ENCODE assay signal across 21 cellular contexts in genomic region chr11:73226297-73227006, GRCh38. TPM values are rescaled to one million over a fixed set of nuclear protein-coding genes. Genes with fewer than 3 reads are reported as not detected.
DNase-seq lines count a peak whose midpoint lies in the region; ATAC-seq and TF ChIP-seq lines count a peak whose summit lies in the region.
"Had no signal": no experiment of that assay in that cellular context is flagged by ENCODE, and none has a peak within 500 bp of the region (broad histone marks: within the 10 kb centered on the region; RNA-seq: fewer than 3 reads in every experiment).

No MANE protein-coding gene starts in this region.

- no peak for ATAC-seq in SK-N-SH treated with all-trans-retinoic acid at 6 μM for 48 hours
- ATAC-seq in CD4-positive, alpha-beta T cell (ENCODE audit: poor library complexity): no peak
- ATAC-seq in HG03159 (IDR thresholded peaks at IDR 0.05; ENCODE audit: unreplicated experiment): no peak
- ATAC-seq: K562 had no signal

- no peaks in the 10 kb centered on the region for H3K9me3 ChIP-seq in SK-N-SH
- no peaks in the 10 kb centered on the region for H3K9me3 ChIP-seq in CD4-positive, alpha-beta T cell (ENCODE audit: control insufficient read depth, low read length)

- no peak overlapping the region for H3K9ac ChIP-seq in SK-N-SH
- H3K9ac ChIP-seq: GM23248 had no signal

- H3K9me2 ChIP-seq in SK-N-SH: no peaks in the 10 kb centered on the region

- no peak overlapping the region for H3K4me3 Mint-ChIP-seq in nephron progenitor cell
- no peak overlapping the region for H3K4me3 Mint-ChIP-seq in type B pancreatic cell
- H3K4me3 Mint-ChIP-seq in CD4-positive, alpha-beta T cell: no peak overlapping the region

- no peak overlapping the region for H3K27ac ChIP-seq in SK-N-SH (ENCODE audit: low read depth in 2 of 2, low read length in 1 of 2)
- H3K27ac ChIP-seq in coronary artery: no peak overlapping the region
- H3K27ac ChIP-seq in CD4-positive, alpha-beta T cell (ENCODE audit: low read depth, low read length): no peak overlapping the region
- H3K27ac ChIP-seq: 22Rv1, GM23248 had no signal

- no peaks in the 10 kb centered on the region for H3K79me2 ChIP-seq in SK-N-SH (ENCODE audit: insufficient read depth)

- CTCF ChIA-PET in SK-N-SH (lab: Yijun Ruan, JAX): no interaction called here
- CTCF ChIA-PET in CD4-positive, alpha-beta T cell (lab: Charles Lee): no interaction called here

- peaks cover 37% of the 10 kb centered on the region for H3K27me3 Mint-ChIP-seq in nephron progenitor cell (ENCODE audit: low read depth, poor library complexity)
- peaks cover 13% of the 10 kb centered on the region for H3K27me3 Mint-ChIP-seq in type B pancreatic cell
- no peaks in the 10 kb centered on the region for H3K27me3 Mint-ChIP-seq in CD4-positive, alpha-beta T cell

- TF ChIP-seq RAD21 in SK-N-SH (IDR thresholded peaks at IDR 0.05; ENCODE audit: low read length): no peak

- H3K4me3 ChIP-seq in SK-N-SH (ENCODE audit: low read depth in 2 of 2, low read length in 1 of 2) (no peak overlapping the region), coronary artery (no peak overlapping the region)
- H3K4me3 ChIP-seq: GM23248, K562 had no signal

- no peak for TF ChIP-seq EP300 in SK-N-SH (IDR thresholded peaks at IDR 0.05; ENCODE audit: borderline replicate concordance in 1 of 2, low read depth in 1 of 2, low read length in 1 of 2)

- intact Hi-C loops in CD4-positive, alpha-beta T cell (cut with DNase I, micrococcal nuclease): no loop called here

- H3K36me3 Mint-ChIP-seq in nephron progenitor cell (ENCODE audit: low read depth) (no peaks in the 10 kb centered on the region), type B pancreatic cell (peaks cover 3% of the 10 kb centered on the region)
- no peaks in the 10 kb centered on the region for H3K36me3 Mint-ChIP-seq in CD4-positive, alpha-beta T cell (ENCODE audit: low read depth)

- DNase-seq in SK-N-SH: peak; percentile 10
- DNase-seq in coronary artery (ENCODE audit: low spot score): peak; percentile 65
- peak; percentile 0 for DNase-seq in nephron progenitor cell
- no peak for DNase-seq in type B pancreatic cell (ENCODE audit: extremely low spot score, unreplicated experiment)
- no peak for DNase-seq in CD4-positive, alpha-beta T cell
- no peak for DNase-seq in stimulated activated CD4-positive, alpha-beta T cell treated with anti-CD3 and anti-CD28 coated beads, Interleukin-15, amount 100 ng/mL, for 24 hours
- DNase-seq: AML-193, COR-L47, GF-D8, GM23248, HCEC 1CT, NCI-H1105, NCI-H2081 treated with DMSO at 0.1 percent for 48 hours, NCI-H774, SHP77 had no signal

- H3K4me1 ChIP-seq in SK-N-SH (ENCODE audit: control insufficient read depth in 1 of 2, insufficient read depth in 2 of 2, low read depth in 1 of 2, low read length in 1 of 2): no peaks in the 10 kb centered on the region

- H3K27me3 ChIP-seq in SK-N-SH (ENCODE audit: insufficient read depth): no peaks in the 10 kb centered on the region
- no peaks in the 10 kb centered on the region for H3K27me3 ChIP-seq in CD4-positive, alpha-beta T cell (ENCODE audit: control insufficient read depth, insufficient read depth, low read length)

- no peak overlapping the region for H3K4me2 ChIP-seq in SK-N-SH

- H3K27ac Mint-ChIP-seq in nephron progenitor cell (no peak overlapping the region), type B pancreatic cell (peak overlapping the region; percentile 63)
- H3K27ac Mint-ChIP-seq in CD4-positive, alpha-beta T cell: no peak overlapping the region

- TF ChIP-seq CTCF in SK-N-SH (IDR thresholded peaks at IDR 0.05): no peak
- TF ChIP-seq CTCF in coronary artery (IDR thresholded peaks at IDR 0.05): no peak
- TF ChIP-seq CTCF in nephron progenitor cell (IDR thresholded peaks at IDR 0.05): no peak
- no peak for TF ChIP-seq CTCF in type B pancreatic cell (conservative IDR thresholded peaks at IDR 0.05)
- TF ChIP-seq CTCF in CD4-positive, alpha-beta T cell (IDR thresholded peaks at IDR 0.05): no peak

- H3F3A ChIP-seq in SK-N-SH (replicated peaks; ENCODE audit: insufficient read depth): no peaks in the 10 kb centered on the region

- no peak overlapping the region for H2AFZ ChIP-seq in SK-N-SH (ENCODE audit: low read depth)
- H2AFZ ChIP-seq: GM23248 had no signal

- H3K4me1 Mint-ChIP-seq in nephron progenitor cell (peaks cover 30% of the 10 kb centered on the region), type B pancreatic cell (ENCODE audit: unreplicated experiment) (peaks cover 46% of the 10 kb centered on the region)
- H3K4me1 Mint-ChIP-seq in CD4-positive, alpha-beta T cell (ENCODE audit: low read depth): no peaks in the 10 kb centered on the region

- H3K9me3 Mint-ChIP-seq in nephron progenitor cell: no peaks in the 10 kb centered on the region
- H3K9me3 Mint-ChIP-seq in type B pancreatic cell: no peaks in the 10 kb centered on the region
- no peaks in the 10 kb centered on the region for H3K9me3 Mint-ChIP-seq in CD4-positive, alpha-beta T cell

- POLR2A ChIA-PET in SK-N-SH (lab: Yijun Ruan, JAX): no interaction called here
- POLR2A ChIA-PET in CD4-positive, alpha-beta T cell (lab: Charles Lee): no interaction called here

- H3K36me3 ChIP-seq in SK-N-SH (replicated peaks in 1 of 2; ENCODE audit: control insufficient read depth in 1 of 2, insufficient read depth in 2 of 2, low read length in 1 of 2): no peaks in the 10 kb centered on the region

- WGBS in SK-N-SH (ENCODE audit: low lambda C conversion rate): 67% methylated on average over 8 of the region's 8 CpGs

- no peaks in the 10 kb centered on the region for H4K20me1 ChIP-seq in SK-N-SH (ENCODE audit: insufficient read depth)

TF ChIP-seq in SK-N-SH, 30 proteins besides CTCF, POLR2A, EP300 and RAD21:
- TF ChIP-seq RXRA (IDR thresholded peaks at IDR 0.05; ENCODE audit: borderline replicate concordance, low read depth): no peak

TF ChIP-seq in SK-N-SH treated with all-trans-retinoic acid at 6 μM for 48 hours, 23 proteins besides CTCF, POLR2A, EP300 and RAD21 (continues in another document):
- TF ChIP-seq ZNF70 (CRISPR knock-in tag; IDR thresholded peaks at IDR 0.05) (no peak), SNAI2 (CRISPR knock-in tag; IDR thresholded peaks at IDR 0.05) (no peak), ZFP3 (CRISPR knock-in tag; IDR thresholded peaks at IDR 0.05) (no peak), ISL1 (CRISPR knock-in tag; IDR thresholded peaks at IDR 0.05) (no peak), ESRRG (CRISPR knock-in tag; IDR thresholded peaks at IDR 0.05) (no peak), ZNF565 (CRISPR knock-in tag; conservative IDR thresholded peaks at IDR 0.05; ENCODE audit: low read depth) (no peak), PPARA (CRISPR knock-in tag; IDR thresholded peaks at IDR 0.05; ENCODE audit: borderline replicate concordance) (no peak), ARNTL (CRISPR knock-in tag; IDR thresholded peaks at IDR 0.05; ENCODE audit: borderline replicate concordance, low read depth) (no peak), POU6F1 (CRISPR knock-in tag; IDR thresholded peaks at IDR 0.05; ENCODE audit: borderline replicate concordance, low read depth) (no peak), TSHZ2 (CRISPR knock-in tag; IDR thresholded peaks at IDR 0.05) (no peak), TOX (CRISPR knock-in tag; IDR thresholded peaks at IDR 0.05; ENCODE audit: borderline replicate concordance) (no peak), BACH2 (CRISPR knock-in tag; IDR thresholded peaks at IDR 0.05; ENCODE audit: borderline replicate concordance) (no peak), ZNF8 (CRISPR knock-in tag; IDR thresholded peaks at IDR 0.05) (no peak), GLIS3 (CRISPR knock-in tag; IDR thresholded peaks at IDR 0.05) (no peak)

RNA-seq across cellular contexts. Expression of gene P2RY2, which starts 8.4 kb away (rescaled TPM):
- polyA plus RNA-seq in SK-N-SH (2012; rRNA removed): 0.12 and 0.13 TPM in 2 replicates
- 0.05 and 0.07 TPM in 2 replicates for polyA plus RNA-seq in SK-N-SH (2012; cell fraction: cytosol; rRNA removed)
- polyA plus RNA-seq in SK-N-SH (2012; cell fraction: nucleus; rRNA removed): 0.02 and 0.14 TPM in 2 replicates
- total RNA-seq in type B pancreatic cell (ENCODE audit: low replicate concordance): 12.1 and 25.3 TPM in 2 replicates
- total RNA-seq in CD4-positive, alpha-beta T cell: not detected
- total RNA-seq: GM23248, K562, NCI-H460, OCI-LY7 had no signal
- polyA plus RNA-seq: GM23248, K562 had no signal

RNA-seq across cellular contexts. Expression of gene P2RY6, which starts 45.7 kb away (rescaled TPM):
- 0.15 and 0.16 TPM in 2 replicates for polyA plus RNA-seq in SK-N-SH (2012; rRNA removed)
- polyA plus RNA-seq in SK-N-SH (2012; cell fraction: cytosol; rRNA removed): 0.09 and 0.31 TPM in 2 replicates
- polyA plus RNA-seq in SK-N-SH (2012; cell fraction: nucleus; rRNA removed): 0.26 and 0.27 TPM in 2 replicates
- 3.0 and 14.8 TPM in 2 replicates for total RNA-seq in type B pancreatic cell (ENCODE audit: low replicate concordance)
- not detected for total RNA-seq in CD4-positive, alpha-beta T cell
- total RNA-seq: K562, NCI-H460, OCI-LY7 had no signal
- polyA plus RNA-seq: K562 had no signal

Comparison
In these comparisons a context has a peak if more than half of its experiments do, and no peak if none do; other contexts are left out.
1. DNase-seq: peak in SK-N-SH (single experiment), coronary artery (single experiment) and nephron progenitor cell (single experiment); none in type B pancreatic cell (single experiment), CD4-positive, alpha-beta T cell (0 of 10) and stimulated activated CD4-positive, alpha-beta T cell treated with anti-CD3 and anti-CD28 coated beads, Interleukin-15, amount 100 ng/mL, for 24 hours (single experiment).
2. RNA of gene P2RY2, which starts 8.4 kb away (total RNA-seq): 12.1 to 25.3 TPM in type B pancreatic cell; not detected in CD4-positive, alpha-beta T cell; every median in the first group is over 10 times any median in the second.